Comparison of ENCODE assay signal across 13 cellular contexts in the genomic region with DNA sequence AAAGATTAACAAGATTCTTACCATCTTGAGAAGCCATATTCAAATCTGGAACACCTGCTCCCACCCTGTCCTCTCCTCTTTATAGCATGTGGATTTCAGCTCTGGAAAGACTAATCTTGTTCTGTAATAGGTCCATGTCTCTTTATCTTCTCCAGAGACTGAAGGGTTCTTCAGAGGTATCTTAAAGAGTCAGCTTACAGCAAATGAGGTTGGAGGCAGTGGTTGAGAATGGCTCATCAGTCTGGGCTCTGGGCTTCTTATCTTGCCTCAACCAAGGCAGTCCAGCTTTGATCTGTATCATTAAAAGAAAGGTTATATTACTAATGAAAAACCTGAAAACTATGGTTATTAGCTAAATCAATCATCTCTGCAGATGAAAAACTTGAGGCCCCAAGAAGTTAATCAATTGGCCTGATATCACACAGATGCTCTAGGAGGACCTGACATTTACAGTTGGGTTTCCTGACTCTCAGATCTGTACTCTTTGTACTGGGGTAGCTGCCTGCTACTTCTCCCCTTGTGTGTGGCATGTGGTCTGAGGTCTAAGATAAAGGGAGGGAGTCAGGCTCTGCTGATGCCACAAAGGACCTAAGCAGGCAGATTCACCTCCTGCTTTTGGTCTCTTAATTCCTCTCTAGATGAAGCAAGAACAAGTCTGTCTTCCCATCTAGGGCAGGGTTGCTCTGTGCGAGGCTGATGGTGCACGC. TPM values are rescaled to one million over a fixed set of nuclear protein-coding genes. Genes with fewer than 3 reads are reported as not detected.
A peak's percentile ranks its signal among the peaks of the same experiment; 100 is the strongest.
DNase-seq lines count a peak whose midpoint lies in the region; ATAC-seq and TF ChIP-seq lines count a peak whose summit lies in the region.
"Had no signal": no experiment of that assay in that cellular context is flagged by ENCODE, and none has a peak within 500 bp of the region (broad histone marks: within the 10 kb centered on the region; RNA-seq: fewer than 3 reads in every experiment).

No MANE protein-coding gene starts in this region.

- no peak overlapping the region for H3K4me3 ChIP-seq in Jurkat, Clone E6-1 (ENCODE audit: low read length)
- no peak overlapping the region for H3K4me3 ChIP-seq in MM.1S (ENCODE audit: low read length)

- no peak overlapping the region for H3K27ac ChIP-seq in MM.1S (ENCODE audit: low read length)
- peak overlapping the region; percentile 67 for H3K27ac ChIP-seq in cingulate gyrus (ENCODE audit: low read depth, low read length)
- H3K27ac ChIP-seq in foreskin keratinocyte, result no peak overlapping the region

- H3K4me3 Mint-ChIP-seq in stimulated activated effector memory CD8-positive, alpha-beta T cell treated with anti-CD3 and anti-CD28 coated beads, Interleukin-12 subunit alpha, Interleukin-12 subunit beta, amount 100 ng/mL, for 72 hours, result no peak overlapping the region
- H3K4me3 Mint-ChIP-seq: CD8-positive, alpha-beta T cell had no signal

- H3K9me2 ChIP-seq in MM.1S (replicated peaks; ENCODE audit: insufficient read depth, low read length), result no peaks in the 10 kb centered on the region

- H3K9me3 Mint-ChIP-seq in stimulated activated effector memory CD8-positive, alpha-beta T cell treated with anti-CD3 and anti-CD28 coated beads, Interleukin-12 subunit alpha, Interleukin-12 subunit beta, amount 100 ng/mL, for 72 hours, result peaks cover 2% of the 10 kb centered on the region
- H3K9me3 Mint-ChIP-seq: CD8-positive, alpha-beta T cell had no signal

- H3K4me2 ChIP-seq in MM.1S (ENCODE audit: low read depth, low read length), result no peak overlapping the region

- H4K20me1 ChIP-seq in MM.1S (ENCODE audit: insufficient read depth, low read length), result no peaks in the 10 kb centered on the region

- H3F3A ChIP-seq in MM.1S (ENCODE audit: insufficient read depth, low read length), result peaks cover 3% of the 10 kb centered on the region; the same call in 1 of the 2 replicates

- no peak overlapping the region for H2AFZ ChIP-seq in MM.1S (ENCODE audit: low read length)

- H3K4me1 ChIP-seq in MM.1S (ENCODE audit: low read length) (peaks cover 7% of the 10 kb centered on the region; the same call in 1 of the 2 replicates), foreskin keratinocyte (peaks cover 18% of the 10 kb centered on the region)

- peak; percentile 88 for DNase-seq in Jurkat, Clone E6-1 (ENCODE audit: low read depth, low spot score)
- DNase-seq in MM.1S (peak; percentile 7), foreskin keratinocyte (no peak), NCI-H1436 treated with DMSO at 0.1 percent for 48 hours (lab: John Stamatoyannopoulos, UW) (no peak), HCEC 1CT (no peak)
- no peak for DNase-seq in stimulated activated effector memory CD8-positive, alpha-beta T cell treated with anti-CD3 and anti-CD28 coated beads, Interleukin-12 subunit alpha, Interleukin-12 subunit beta, amount 100 ng/mL, for 72 hours (ENCODE audit: low spot score in 2 of 2)
- DNase-seq: CD8-positive, alpha-beta T cell; DMS79 treated with DMSO at 0.1 percent for 48 hours; GF-D8; NCI-H1048; SHP77 treated with DMSO at 0.1 percent for 48 hours had no signal

- H3K27me3 ChIP-seq in MM.1S (replicated peaks; ENCODE audit: insufficient read depth, low read length), result no peaks in the 10 kb centered on the region
- no peaks in the 10 kb centered on the region for H3K27me3 ChIP-seq in foreskin keratinocyte

- peak; percentile 61 for ATAC-seq in stimulated activated effector memory CD8-positive, alpha-beta T cell treated with anti-CD3 and anti-CD28 coated beads, Interleukin-12 subunit alpha, Interleukin-12 subunit beta, amount 100 ng/mL, for 72 hours
- ATAC-seq in foreskin keratinocyte, result no peak
- ATAC-seq: CD8-positive, alpha-beta T cell; HCT116 had no signal

- H3K4me1 Mint-ChIP-seq in stimulated activated effector memory CD8-positive, alpha-beta T cell treated with anti-CD3 and anti-CD28 coated beads, Interleukin-12 subunit alpha, Interleukin-12 subunit beta, amount 100 ng/mL, for 72 hours, result no peaks in the 10 kb centered on the region

- H3K36me3 Mint-ChIP-seq in stimulated activated effector memory CD8-positive, alpha-beta T cell treated with anti-CD3 and anti-CD28 coated beads, Interleukin-12 subunit alpha, Interleukin-12 subunit beta, amount 100 ng/mL, for 72 hours, result no peaks in the 10 kb centered on the region
- H3K36me3 Mint-ChIP-seq: CD8-positive, alpha-beta T cell had no signal

- no peak overlapping the region for H3K9ac ChIP-seq in MM.1S (ENCODE audit: low read length)

- no peaks in the 10 kb centered on the region for H3K9me3 ChIP-seq in MM.1S (replicated peaks; ENCODE audit: insufficient read depth, low read length)

- no peaks in the 10 kb centered on the region for H3K36me3 ChIP-seq in MM.1S (replicated peaks; ENCODE audit: insufficient read depth, low read length)

- H3K27ac Mint-ChIP-seq in stimulated activated effector memory CD8-positive, alpha-beta T cell treated with anti-CD3 and anti-CD28 coated beads, Interleukin-12 subunit alpha, Interleukin-12 subunit beta, amount 100 ng/mL, for 72 hours, result no peak overlapping the region
- H3K27ac Mint-ChIP-seq: CD8-positive, alpha-beta T cell had no signal

- H3K79me2 ChIP-seq in MM.1S (ENCODE audit: low read length), result no peaks in the 10 kb centered on the region

- no peak for TF ChIP-seq CTCF in MM.1S (IDR thresholded peaks at IDR 0.05; ENCODE audit: low read length)
- no peak for TF ChIP-seq CTCF in foreskin keratinocyte (conservative IDR thresholded peaks at IDR 0.05)

RNA-seq across cellular contexts. Expression of a gene that starts 1.7 kb away (rescaled TPM):
- polyA plus RNA-seq in Jurkat, Clone E6-1 (2012; ENCODE audit: insufficient read depth, insufficient read length), result 3.7 TPM
- 2.2 and 2.5 TPM in 2 replicates for total RNA-seq in foreskin keratinocyte
- 0.20 and 0.35 TPM in 2 replicates for polyA plus RNA-seq in foreskin keratinocyte

Comparison
In these comparisons a context has a peak if more than half of its experiments do, and no peak if none do; other contexts are left out.
1. DNase-seq: peak in Jurkat, Clone E6-1 (single experiment) and MM.1S (single experiment); none in stimulated activated effector memory CD8-positive, alpha-beta T cell treated with anti-CD3 and anti-CD28 coated beads, Interleukin-12 subunit alpha, Interleukin-12 subunit beta, amount 100 ng/mL, for 72 hours (0 of 2), foreskin keratinocyte (0 of 2), NCI-H1436 treated with DMSO at 0.1 percent for 48 hours (single experiment) and HCEC 1CT (single experiment).